18 cellular contexts compared by ENCODE assay signal in genomic region chr21:46556802-46557201, GRCh38. TPM values are rescaled to one million over a fixed set of nuclear protein-coding genes. Genes with fewer than 3 reads are reported as not detected.
DNase-seq lines count a peak whose midpoint lies in the region; ATAC-seq and TF ChIP-seq lines count a peak whose summit lies in the region.
"Had no signal": no experiment of that assay in that cellular context is flagged by ENCODE, and none has a peak within 500 bp of the region (broad histone marks: within the 10 kb centered on the region; RNA-seq: fewer than 3 reads in every experiment).

No MANE protein-coding gene starts in this region.

- H3K9me3 Mint-ChIP-seq in T-helper 2 cell treated with Interferon-gamma antibody and Interleukin-4, amounts not matched to agents 5 μg/mL and 100 μg/mL, for 36 hours, result no peaks in the 10 kb centered on the region

- intact Hi-C loops in cardiac septum (cut with DNase I), result no loop called here

- H3K36me3 ChIP-seq in right atrium auricular region, result peaks cover 66% of the 10 kb centered on the region

- H3K4me3 Mint-ChIP-seq in T-helper 2 cell treated with Interferon-gamma antibody and Interleukin-4, amounts not matched to agents 5 μg/mL and 100 μg/mL, for 36 hours, result no peak overlapping the region
- H3K4me3 Mint-ChIP-seq: B cell had no signal

- no peak for TF ChIP-seq CTCF in right atrium auricular region (IDR thresholded peaks at IDR 0.05)

- H3K27ac Mint-ChIP-seq in T-helper 2 cell treated with Interferon-gamma antibody and Interleukin-4, amounts not matched to agents 5 μg/mL and 100 μg/mL, for 36 hours, result no peak overlapping the region
- H3K27ac Mint-ChIP-seq: B cell had no signal

- H3K27ac ChIP-seq in right atrium auricular region, result peak overlapping the region; percentile 78 to 80
- H3K27ac ChIP-seq: 22Rv1, Peyer's patch had no signal

- H3K4me3 ChIP-seq in right atrium auricular region, result no peak overlapping the region
- H3K4me3 ChIP-seq: Peyer's patch had no signal

- H3K36me3 Mint-ChIP-seq in T-helper 2 cell treated with Interferon-gamma antibody and Interleukin-4, amounts not matched to agents 5 μg/mL and 100 μg/mL, for 36 hours (ENCODE audit: low read depth), result peaks cover 47% of the 10 kb centered on the region

- peaks cover 33% of the 10 kb centered on the region for H3K4me1 Mint-ChIP-seq in T-helper 2 cell treated with Interferon-gamma antibody and Interleukin-4, amounts not matched to agents 5 μg/mL and 100 μg/mL, for 36 hours (ENCODE audit: low read depth)

- no peaks in the 10 kb centered on the region for H3K27me3 ChIP-seq in right atrium auricular region
- H3K27me3 ChIP-seq: Peyer's patch had no signal

- peaks cover 0 to 18% of the 10 kb centered on the region in 2 donors for H3K4me1 ChIP-seq in right atrium auricular region

- in situ Hi-C loops in KBM-7 (cut with MboI; ENCODE audit: low pct_unique_long_range_greater_than_20kb, low sequenced_read_pairs), result no loop called here

- peak; percentile 1 for DNase-seq in T-helper 2 cell treated with Interferon-gamma antibody and Interleukin-4, amounts not matched to agents 5 μg/mL and 100 μg/mL, for 36 hours (ENCODE audit: low spot score)
- DNase-seq in T-helper 2 cell, result no peak
- DNase-seq in right atrium auricular region (ENCODE audit: low spot score), result no peak
- DNase-seq in cardiac septum (ENCODE audit: low spot score), result no peak
- peak; percentile 2 for DNase-seq in iPS-NIHi11 (ENCODE audit: low spot score)
- DNase-seq in KBM-7, result no peak
- DNase-seq in HPDE6-E6E7 (ENCODE audit: extremely low spot score), result no peak
- DNase-seq: Calu3; KG1; MV-4-11; NCI-H1694 treated with DMSO at 0.1 percent for 48 hours; NK-92 treated with Interleukin-12 subunit alpha and Interleukin-12 subunit beta, amount 100 ng/mL, for 24 hours; Peyer's patch had no signal

- H3K9me3 ChIP-seq in right atrium auricular region, result no peaks in the 10 kb centered on the region
- H3K9me3 ChIP-seq: Peyer's patch had no signal

- ATAC-seq in HG03457 (IDR thresholded peaks at IDR 0.05; ENCODE audit: unreplicated experiment), result no peak
- ATAC-seq: Right ventricle myocardium inferior had no signal

- no peaks in the 10 kb centered on the region for H3K27me3 Mint-ChIP-seq in T-helper 2 cell treated with Interferon-gamma antibody and Interleukin-4, amounts not matched to agents 5 μg/mL and 100 μg/mL, for 36 hours (ENCODE audit: low read depth)
- H3K27me3 Mint-ChIP-seq: B cell had no signal

RNA-seq across cellular contexts. Expression of gene S100B, which starts 48.1 kb away (rescaled TPM):
- total RNA-seq in right atrium auricular region, result 1 to 10 TPM; 4.5 to 5.8 TPM
- 0.62 TPM for total RNA-seq in cardiac septum
- total RNA-seq: B cell, Calu3, NCI-H460 had no signal

Comparison
In these comparisons a context has a peak if more than half of its experiments do, and no peak if none do; other contexts are left out.
1. DNase-seq: peak in T-helper 2 cell treated with Interferon-gamma antibody and Interleukin-4, amounts not matched to agents 5 μg/mL and 100 μg/mL, for 36 hours (single experiment) and iPS-NIHi11 (single experiment); none in T-helper 2 cell (0 of 5), right atrium auricular region (single experiment), cardiac septum (single experiment), KBM-7 (single experiment) and HPDE6-E6E7 (single experiment).